Comparison of ENCODE assay signal across 8 cellular contexts in genomic region chr22:21938071-21938822, GRCh38. TPM values are rescaled to one million over a fixed set of nuclear protein-coding genes. Genes with fewer than 3 reads are reported as not detected.
A peak's percentile ranks its signal among the peaks of the same experiment; 100 is the strongest.
DNase-seq lines count a peak whose midpoint lies in the region; ATAC-seq and TF ChIP-seq lines count a peak whose summit lies in the region.

No MANE protein-coding gene starts in this region.

- ATAC-seq in HG03520 (IDR thresholded peaks at IDR 0.05; ENCODE audit: unreplicated experiment) = peak; percentile 56

- H3K4me3 ChIP-seq in dorsolateral prefrontal cortex = peak overlapping the region; percentile 34 to 76 (median 57)
- peak overlapping the region; percentile 83 for H3K4me3 ChIP-seq in lower leg skin (ENCODE audit: low read depth, poor library complexity, severe bottlenecking)

- intact Hi-C loops in dorsolateral prefrontal cortex (cut with DNase I) = loop anchor here (1.0 to 10.0 kb wide), 5 partner anchors 15 to 225 kb away; partner anchors contain the start of genes PPM1F (in 2 of the 2), MAPK1 (in 1 of the 2) and YPEL1 (in 1 of the 2)
- intact Hi-C loops in lower leg skin (cut with DNase I; ENCODE audit: low total_unique reads) = loop anchor here (10.0 kb wide), 1 partner anchor 203 kb away; the partner anchor contains the start of gene YPEL1

- no peaks in the 10 kb centered on the region for H3K27me3 ChIP-seq in dorsolateral prefrontal cortex

- DNase-seq in AML-193 (lab: John Stamatoyannopoulos, UW) = peak; percentile 94 to 95
- peak; percentile 91 for DNase-seq in NCI-H748 (lab: John Stamatoyannopoulos, UW; ENCODE audit: unreplicated experiment)
- DNase-seq in activated CD4-positive, alpha-beta T cell treated with anti-CD3 and anti-CD28 coated beads, Interleukin-2, amount 50 U/mL, for 48 hours = peak; percentile 93 to 95
- peak; percentile 89 to 97 (median 92) for DNase-seq in dorsolateral prefrontal cortex
- DNase-seq in lower leg skin (ENCODE audit: low spot score in 2 of 2) = peak; percentile 90 to 99
- peak; percentile 91 for DNase-seq in stimulated activated CD4-positive, alpha-beta T cell treated with anti-CD3 and anti-CD28 coated beads, Interleukin-4, amount 100 ng/mL, for 24 hours

- peak; percentile 85 to 100 (median 98) for TF ChIP-seq CTCF in dorsolateral prefrontal cortex (IDR thresholded peaks at IDR 0.05 in 54 of 56, conservative IDR thresholded peaks at IDR 0.05 in 2 of 56; ENCODE audit: low read depth in 1 of 56, partially characterized antibody in 56 of 56)
- TF ChIP-seq CTCF in lower leg skin (IDR thresholded peaks at IDR 0.05) = peak in 1 of 3 donors; percentile 87

- peak overlapping the region; percentile 55 to 99 (median 95) for H3K27ac ChIP-seq in dorsolateral prefrontal cortex

- WGBS in lower leg skin, 2 donors = 1% methylated on average over 28 to 42 of the region's 42 CpGs

- TF ChIP-seq POLR2A in GM19099 (IDR thresholded peaks at IDR 0.05; ENCODE audit: extremely low read depth, insufficient read length, low read depth) (peak; percentile 69), lower leg skin (IDR thresholded peaks at IDR 0.05) (no peak)

RNA-seq across cellular contexts. Expression of gene PPM1F, which starts 14.4 kb away (rescaled TPM):
- 10 to 100 TPM; 22.1 to 52.4 (median 37.5) TPM for total RNA-seq in dorsolateral prefrontal cortex
- total RNA-seq in lower leg skin = 10 to 100 TPM; 18.3 to 29.5 (median 25.8) TPM

RNA-seq across cellular contexts. Expression of gene TOP3B, which starts 44.3 kb away (rescaled TPM):
- 10 to 100 TPM; 16.8 to 59.9 (median 32.5) TPM for total RNA-seq in dorsolateral prefrontal cortex
- total RNA-seq in lower leg skin = 10 to 100 TPM; 23.6 to 53.6 (median 29.7) TPM

Comparison
In these comparisons a context has a peak if more than half of its experiments do, and no peak if none do; other contexts are left out.
1. Peak in every context shown above with its lines: DNase-seq, ATAC-seq, H3K4me3 ChIP-seq and H3K27ac ChIP-seq.